Comparison of ENCODE assay signal across 8 cellular contexts in genomic region chr17:49746791-49747490, GRCh38. TPM values are rescaled to one million over a fixed set of nuclear protein-coding genes. Genes with fewer than 3 reads are reported as not detected.
DNase-seq lines count a peak whose midpoint lies in the region; ATAC-seq and TF ChIP-seq lines count a peak whose summit lies in the region.

No MANE protein-coding gene starts in this region.

- peak overlapping the region; percentile 97 for H3K27ac Mint-ChIP-seq in central memory CD8-positive, alpha-beta T cell (ENCODE audit: low read depth)

- no peaks in the 10 kb centered on the region for H3K9me3 ChIP-seq in DOHH2 (ENCODE audit: control insufficient read depth, insufficient read depth, low read length)
- H3K9me3 ChIP-seq in right atrium auricular region, result no peaks in the 10 kb centered on the region

- H3K4me3 ChIP-seq in DOHH2 (ENCODE audit: low read length) (peak overlapping the region; percentile 48), right atrium auricular region (no peak overlapping the region)

- 0 out of 2 replicates have a peak, but pooled peaks cover 6% of the 10 kb centered on the region for H3F3A ChIP-seq in DOHH2 (ENCODE audit: control insufficient read depth, insufficient read depth)

- peak overlapping the region; percentile 62 for H3K4me2 ChIP-seq in DOHH2 (ENCODE audit: low read length)

- H4K20me1 ChIP-seq in DOHH2 (ENCODE audit: control insufficient read depth, insufficient read depth, low read depth, low read length), result no peaks in the 10 kb centered on the region

- in situ Hi-C loops in ACHN (cut with HindIII; ENCODE audit: low pct_ligation_motif_present, low pct_unique_long_range_greater_than_20kb, low sequenced_read_pairs), result no loop called here

- peaks cover 17% of the 10 kb centered on the region for H3K36me3 ChIP-seq in DOHH2 (ENCODE audit: control insufficient read depth, low read length)
- H3K36me3 ChIP-seq in right atrium auricular region, result no peaks in the 10 kb centered on the region

- peaks cover 71% of the 10 kb centered on the region for H3K4me1 Mint-ChIP-seq in central memory CD8-positive, alpha-beta T cell

- peak overlapping the region; percentile 46 for H3K27ac ChIP-seq in DOHH2 (ENCODE audit: low read depth, low read length)
- H3K27ac ChIP-seq in right atrium auricular region, result no peak overlapping the region

- no peaks in the 10 kb centered on the region for H3K27me3 Mint-ChIP-seq in central memory CD8-positive, alpha-beta T cell

- no peaks in the 10 kb centered on the region for H3K9me3 Mint-ChIP-seq in central memory CD8-positive, alpha-beta T cell

- no peak for TF ChIP-seq CTCF in DOHH2 (IDR thresholded peaks at IDR 0.05; ENCODE audit: low read depth, low read length, poor library complexity, severe bottlenecking)
- no peak for TF ChIP-seq CTCF in right atrium auricular region (IDR thresholded peaks at IDR 0.05)

- peak overlapping the region; percentile 60 for H3K4me3 Mint-ChIP-seq in central memory CD8-positive, alpha-beta T cell

- peak in 1 of 2 donors; percentile 32 for DNase-seq in central memory CD8-positive, alpha-beta T cell (ENCODE audit: low spot score in 2 of 2)
- DNase-seq in NCI-H748 (lab: John Stamatoyannopoulos, UW; ENCODE audit: unreplicated experiment) (no peak), ACHN (no peak), right atrium auricular region (ENCODE audit: low spot score) (no peak)

- H3K36me3 Mint-ChIP-seq in central memory CD8-positive, alpha-beta T cell (ENCODE audit: insufficient read depth), result peaks cover 22% of the 10 kb centered on the region

- peak; percentile 46 for ATAC-seq in GM19395 (IDR thresholded peaks at IDR 0.05; ENCODE audit: unreplicated experiment)
- ATAC-seq in HG03378 (IDR thresholded peaks at IDR 0.05; ENCODE audit: unreplicated experiment), result peak; percentile 52
- ATAC-seq in central memory CD8-positive, alpha-beta T cell (replicated peaks; ENCODE audit: extremely low read depth, poor library complexity, severe bottlenecking), result peak; percentile 59
- ATAC-seq in GM21367 (IDR thresholded peaks at IDR 0.05; ENCODE audit: unreplicated experiment), result no peak

- no peaks in the 10 kb centered on the region for H3K27me3 ChIP-seq in DOHH2 (ENCODE audit: control insufficient read depth, low read length)
- no peaks in the 10 kb centered on the region for H3K27me3 ChIP-seq in right atrium auricular region

- peaks cover 68% of the 10 kb centered on the region for H3K4me1 ChIP-seq in DOHH2 (ENCODE audit: control insufficient read depth, low read length)
- H3K4me1 ChIP-seq in right atrium auricular region, result peaks cover 0 to 30% of the 10 kb centered on the region in 2 donors

- peaks cover 6% of the 10 kb centered on the region; the same call in 1 of the 2 replicates for H3K79me2 ChIP-seq in DOHH2 (ENCODE audit: control insufficient read depth, low read length)

- H3K9me2 ChIP-seq in DOHH2 (replicated peaks; ENCODE audit: control insufficient read depth, low read length), result no peaks in the 10 kb centered on the region

RNA-seq across cellular contexts. Expression of gene FAM117A, which starts 17.0 kb away (rescaled TPM):
- total RNA-seq in right atrium auricular region, result 10 to 100 TPM; 15.1 to 15.5 TPM

RNA-seq across cellular contexts. Expression of gene SLC35B1, which starts 39.2 kb away (rescaled TPM):
- total RNA-seq in right atrium auricular region, result 10 to 100 TPM; 54.1 to 83.6 TPM

RNA-seq across cellular contexts. Expression of gene KAT7, which starts 41.5 kb away (rescaled TPM):
- 10 to 100 TPM; 30.5 to 38.2 TPM for total RNA-seq in right atrium auricular region
